Comparison of ENCODE assay signal across 28 cellular contexts in genomic region chr12:38785376-38785775, GRCh38.
"Had no signal": no experiment of that assay in that cellular context is flagged by ENCODE, and none has a peak within 500 bp of the region (broad histone marks: within the 10 kb centered on the region; RNA-seq: fewer than 3 reads in every experiment).

No MANE protein-coding gene starts in this region.

- H3K4me3 Mint-ChIP-seq: memory B cell; naive B cell; natural killer cell treated with Interleukin-12 subunit alpha and Interleukin-12 subunit beta and Interleukin-15 and Interleukin-18, amount 100 ng/mL, for 72 hours; neural crest cell; stimulated activated effector memory CD8-positive, alpha-beta T cell treated with anti-CD3 and anti-CD28 coated beads, Interleukin-12 subunit alpha, Interleukin-12 subunit beta, amount 100 ng/mL, for 72 hours had no signal

- H3K27ac Mint-ChIP-seq: memory B cell; naive B cell; natural killer cell treated with Interleukin-12 subunit alpha and Interleukin-12 subunit beta and Interleukin-15 and Interleukin-18, amount 100 ng/mL, for 72 hours; stimulated activated effector memory CD8-positive, alpha-beta T cell treated with anti-CD3 and anti-CD28 coated beads, Interleukin-12 subunit alpha, Interleukin-12 subunit beta, amount 100 ng/mL, for 72 hours had no signal

- H3K36me3 Mint-ChIP-seq: stimulated activated effector memory CD8-positive, alpha-beta T cell treated with anti-CD3 and anti-CD28 coated beads, Interleukin-12 subunit alpha, Interleukin-12 subunit beta, amount 100 ng/mL, for 72 hours had no signal

- H3K9me3 ChIP-seq: gastrocnemius medialis, pancreas, right lobe of liver, vagina had no signal

- H3K4me3 ChIP-seq: dorsolateral prefrontal cortex, gastrocnemius medialis, heart left ventricle, hepatocyte, lower lobe of right lung, pancreas, right lobe of liver, stomach, thyroid gland, vagina had no signal

- DNase-seq: dorsolateral prefrontal cortex; effector CD4-positive, alpha-beta T cell; foreskin fibroblast; gastrocnemius medialis; heart left ventricle; kidney; left ventricle myocardium superior; lower lobe of right lung; naive B cell; pancreas; right lobe of liver; small intestine; stimulated activated CD4-positive, alpha-beta T cell treated with anti-CD3 and anti-CD28 coated beads, Interleukin-12 subunit alpha, Interleukin-12 subunit beta, amount 100 ng/mL, for 4 hours; stimulated activated CD4-positive, alpha-beta T cell treated with anti-CD3 and anti-CD28 coated beads, Interleukin-1b, Interleukin-23, amount 100 ng/mL, for 48 hours; stimulated activated CD4-positive, alpha-beta T cell treated with anti-CD3 and anti-CD28 coated beads, Interleukin-4, amount 100 ng/mL, for 24 hours; stimulated activated naive CD4-positive, alpha-beta T cell treated with Interleukin-2 at 50 U/mL for 16 hours; stomach; thyroid gland; trophoblast cell had no signal

- H3K4me1 ChIP-seq: gastrocnemius medialis, heart left ventricle, lower lobe of right lung, pancreas, right lobe of liver, stomach, thyroid gland, vagina had no signal

- H3K4me2 ChIP-seq: hepatocyte had no signal

- FAIRE-seq: colon, kidney, pancreas, small intestine had no signal

- ATAC-seq: esophagus mucosa; gastrocnemius medialis; heart left ventricle; left ventricle myocardium superior; lower lobe of right lung; natural killer cell treated with Interleukin-12 subunit alpha and Interleukin-12 subunit beta and Interleukin-15 and Interleukin-18, amount 100 ng/mL, for 72 hours; pancreas; right lobe of liver; stimulated activated effector memory CD8-positive, alpha-beta T cell treated with anti-CD3 and anti-CD28 coated beads, Interleukin-12 subunit alpha, Interleukin-12 subunit beta, amount 100 ng/mL, for 72 hours had no signal

- H3K27ac ChIP-seq: dorsolateral prefrontal cortex, gastrocnemius medialis, heart left ventricle, hepatocyte, lower lobe of right lung, neutrophil, pancreas, right lobe of liver, stomach, thyroid gland, vagina had no signal

- H3K27me3 Mint-ChIP-seq: memory B cell; naive B cell; natural killer cell treated with Interleukin-12 subunit alpha and Interleukin-12 subunit beta and Interleukin-15 and Interleukin-18, amount 100 ng/mL, for 72 hours had no signal

- H3K4me1 Mint-ChIP-seq: memory B cell; neural crest cell; stimulated activated effector memory CD8-positive, alpha-beta T cell treated with anti-CD3 and anti-CD28 coated beads, Interleukin-12 subunit alpha, Interleukin-12 subunit beta, amount 100 ng/mL, for 72 hours had no signal
